8 cellular contexts compared by ENCODE assay signal in the genomic region with DNA sequence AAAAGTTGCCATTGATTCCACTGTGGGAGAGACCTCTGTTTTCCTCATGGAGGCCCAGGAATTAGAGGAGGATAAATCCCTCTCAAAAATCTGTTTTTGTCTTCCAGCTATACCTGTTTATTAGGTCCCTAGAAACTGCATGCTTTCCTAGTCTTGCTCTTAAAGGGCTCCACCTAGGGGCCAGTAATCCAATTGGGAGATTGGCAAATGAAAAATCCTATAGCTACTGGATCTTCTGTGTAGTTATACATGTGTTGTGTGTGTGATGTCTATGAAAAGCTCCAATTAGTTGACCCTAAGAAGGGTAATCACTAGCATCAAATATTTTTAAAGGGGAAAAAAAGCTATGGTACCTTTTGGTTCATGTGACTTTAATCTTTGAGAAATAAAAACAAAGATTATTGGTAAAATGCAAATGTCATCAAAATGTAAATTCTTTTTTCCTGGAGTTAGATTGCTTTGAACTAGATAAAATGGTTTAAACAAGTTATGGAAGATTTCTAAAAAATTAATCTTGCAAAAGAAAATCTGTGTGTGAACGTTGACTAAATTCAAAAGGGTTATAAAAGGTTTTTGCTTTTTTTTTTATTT.
A peak's percentile ranks its signal among the peaks of the same experiment; 100 is the strongest.
DNase-seq lines count a peak whose midpoint lies in the region; ATAC-seq and TF ChIP-seq lines count a peak whose summit lies in the region.

No MANE protein-coding gene starts in this region.

- CTCF ChIA-PET in activated CD8-positive, alpha-beta T cell treated with anti-CD3 and anti-CD28 coated beads for 36 hours (lab: Charles Lee) = interaction anchor here (0.6 to 3.8 kb wide), 28 partner anchors 9 to 493 kb away, joined by 3 to 17 read pairs (median 4); no protein-coding TSS in a partner anchor
- CTCF ChIA-PET in activated CD8-positive, alpha-beta T cell treated with anti-CD3 and anti-CD28 coated beads, Interleukin-2, amount 10 ng/mL, durations not matched to agents 7 days and 5 days (lab: Charles Lee) = interaction anchor here (0.6 to 6.7 kb wide), 24 partner anchors 8 to 390 kb away, joined by 3 to 57 read pairs (median 3); partner anchors contain the start of gene MIPEP

- peaks cover 3% of the 10 kb centered on the region for H3K27me3 Mint-ChIP-seq in activated CD8-positive, alpha-beta T cell treated with anti-CD3 and anti-CD28 coated beads for 36 hours
- peaks cover 2% of the 10 kb centered on the region for H3K27me3 Mint-ChIP-seq in activated CD8-positive, alpha-beta T cell treated with anti-CD3 and anti-CD28 coated beads, Interleukin-2, amount 10 ng/mL, durations not matched to agents 7 days and 5 days (ENCODE audit: low read depth)

- no peak overlapping the region for H3K4me3 Mint-ChIP-seq in activated CD8-positive, alpha-beta T cell treated with anti-CD3 and anti-CD28 coated beads for 36 hours
- no peak overlapping the region for H3K4me3 Mint-ChIP-seq in activated CD8-positive, alpha-beta T cell treated with anti-CD3 and anti-CD28 coated beads, Interleukin-2, amount 10 ng/mL, durations not matched to agents 7 days and 5 days

- H3K27ac Mint-ChIP-seq in activated CD8-positive, alpha-beta T cell treated with anti-CD3 and anti-CD28 coated beads for 36 hours = no peak overlapping the region
- no peak overlapping the region for H3K27ac Mint-ChIP-seq in activated CD8-positive, alpha-beta T cell treated with anti-CD3 and anti-CD28 coated beads, Interleukin-2, amount 10 ng/mL, durations not matched to agents 7 days and 5 days

- TF ChIP-seq CTCF in activated CD8-positive, alpha-beta T cell treated with anti-CD3 and anti-CD28 coated beads for 36 hours (IDR thresholded peaks at IDR 0.05) = peak; percentile 64

- no peak for ATAC-seq in activated CD8-positive, alpha-beta T cell treated with anti-CD3 and anti-CD28 coated beads for 36 hours
- ATAC-seq in activated CD8-positive, alpha-beta T cell treated with anti-CD3 and anti-CD28 coated beads, Interleukin-2, amount 10 ng/mL, durations not matched to agents 7 days and 5 days = no peak
- no peak for ATAC-seq in HG03520 (IDR thresholded peaks at IDR 0.05; ENCODE audit: unreplicated experiment)
- ATAC-seq in GM21390 (IDR thresholded peaks at IDR 0.05; ENCODE audit: unreplicated experiment) = no peak

- no peaks in the 10 kb centered on the region for H3K36me3 Mint-ChIP-seq in activated CD8-positive, alpha-beta T cell treated with anti-CD3 and anti-CD28 coated beads for 36 hours (ENCODE audit: low read depth)
- H3K36me3 Mint-ChIP-seq in activated CD8-positive, alpha-beta T cell treated with anti-CD3 and anti-CD28 coated beads, Interleukin-2, amount 10 ng/mL, durations not matched to agents 7 days and 5 days (ENCODE audit: low read depth) = no peaks in the 10 kb centered on the region

- peak; percentile 26 for DNase-seq in activated CD8-positive, alpha-beta T cell treated with anti-CD3 and anti-CD28 coated beads for 36 hours
- DNase-seq in activated CD8-positive, alpha-beta T cell treated with anti-CD3 and anti-CD28 coated beads, Interleukin-2, amount 10 ng/mL, durations not matched to agents 7 days and 5 days = no peak
- peak; percentile 29 for DNase-seq in NCI-H510A treated with DMSO at 0.1 percent for 48 hours (lab: John Stamatoyannopoulos, UW)
- DNase-seq in cerebellar cortex (ENCODE audit: low spot score) = peak; percentile 44
- peak; percentile 44 for DNase-seq in myocyte (ENCODE audit: low read depth)
- no peak for DNase-seq in GM19238 (ENCODE audit: insufficient read length, low spot score)

- H3K9me3 Mint-ChIP-seq in activated CD8-positive, alpha-beta T cell treated with anti-CD3 and anti-CD28 coated beads for 36 hours = no peaks in the 10 kb centered on the region
- H3K9me3 Mint-ChIP-seq in activated CD8-positive, alpha-beta T cell treated with anti-CD3 and anti-CD28 coated beads, Interleukin-2, amount 10 ng/mL, durations not matched to agents 7 days and 5 days (ENCODE audit: insufficient read depth) = no peaks in the 10 kb centered on the region

- peaks cover 21% of the 10 kb centered on the region for H3K4me1 Mint-ChIP-seq in activated CD8-positive, alpha-beta T cell treated with anti-CD3 and anti-CD28 coated beads for 36 hours (ENCODE audit: low read depth)
- peaks cover 14% of the 10 kb centered on the region for H3K4me1 Mint-ChIP-seq in activated CD8-positive, alpha-beta T cell treated with anti-CD3 and anti-CD28 coated beads, Interleukin-2, amount 10 ng/mL, durations not matched to agents 7 days and 5 days (ENCODE audit: low read depth)

- POLR2A ChIA-PET in activated CD8-positive, alpha-beta T cell treated with anti-CD3 and anti-CD28 coated beads for 36 hours (lab: Charles Lee) = interaction anchor here (0.8 to 1.0 kb wide), 2 partner anchors 18 to 137 kb away, joined by 3 to 4 read pairs; no protein-coding TSS in a partner anchor
- POLR2A ChIA-PET in activated CD8-positive, alpha-beta T cell treated with anti-CD3 and anti-CD28 coated beads, Interleukin-2, amount 10 ng/mL, durations not matched to agents 7 days and 5 days (lab: Charles Lee) = no interaction called here

- intact Hi-C loops in activated CD8-positive, alpha-beta T cell treated with anti-CD3 and anti-CD28 coated beads for 36 hours (cut with micrococcal nuclease) = no loop called here

Comparison
In these comparisons a context has a peak if more than half of its experiments do, and no peak if none do; other contexts are left out.
1. DNase-seq: peak in activated CD8-positive, alpha-beta T cell treated with anti-CD3 and anti-CD28 coated beads for 36 hours (single experiment), NCI-H510A treated with DMSO at 0.1 percent for 48 hours (single experiment), cerebellar cortex (single experiment) and myocyte (single experiment); none in activated CD8-positive, alpha-beta T cell treated with anti-CD3 and anti-CD28 coated beads, Interleukin-2, amount 10 ng/mL, durations not matched to agents 7 days and 5 days (single experiment) and GM19238 (single experiment).